8 cellular contexts compared by ENCODE assay signal in the genomic region with DNA sequence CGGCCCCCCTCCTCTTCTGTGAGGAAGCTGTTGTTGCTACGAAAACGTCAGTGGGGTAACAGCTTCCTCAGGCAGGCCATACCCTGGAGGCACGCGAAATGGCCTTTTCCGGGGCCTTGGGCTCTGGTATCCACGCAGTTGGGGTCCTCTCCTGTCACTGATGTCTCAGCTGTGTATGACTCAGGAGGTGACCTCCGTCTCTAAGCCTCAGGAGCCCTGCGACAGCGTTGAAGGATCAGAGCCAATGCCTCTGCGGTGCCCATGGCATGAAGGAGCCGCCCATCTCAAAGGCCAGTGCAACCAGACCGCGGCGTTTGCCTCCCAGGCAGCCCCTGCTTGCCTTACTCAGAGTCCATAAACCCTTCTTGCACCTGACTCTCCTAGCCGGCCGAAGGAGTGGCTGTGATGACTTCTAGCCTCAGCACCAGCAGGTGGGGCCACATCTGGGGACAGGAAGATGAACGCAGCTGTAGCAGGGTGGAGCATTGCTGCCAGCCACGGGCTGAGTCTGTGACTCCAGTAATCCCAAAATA. TPM values are rescaled to one million over a fixed set of nuclear protein-coding genes. Genes with fewer than 3 reads are reported as not detected.
DNase-seq lines count a peak whose midpoint lies in the region; ATAC-seq and TF ChIP-seq lines count a peak whose summit lies in the region.

No MANE protein-coding gene starts in this region.

- in situ Hi-C loops in astrocyte of the cerebellum (cut with HindIII; ENCODE audit: low sequenced_read_pairs): no loop called here

- H3K27me3 Mint-ChIP-seq in mesothelial cell of epicardium (ENCODE audit: low read depth): no peaks in the 10 kb centered on the region

- H3K36me3 Mint-ChIP-seq in mesothelial cell of epicardium: peaks cover 1% of the 10 kb centered on the region

- ATAC-seq in HG02623 (IDR thresholded peaks at IDR 0.05; ENCODE audit: unreplicated experiment): peak; percentile 5

- no peak for TF ChIP-seq CTCF in AG10803 (conservative IDR thresholded peaks at IDR 0.05; ENCODE audit: low read length)
- TF ChIP-seq CTCF in GM12864 (IDR thresholded peaks at IDR 0.05; ENCODE audit: low read depth, low read length, missing control alignments): no peak
- no peak for TF ChIP-seq CTCF in NB4 (IDR thresholded peaks at IDR 0.05; ENCODE audit: low read depth, low read length)
- no peak for TF ChIP-seq CTCF in astrocyte of the cerebellum (IDR thresholded peaks at IDR 0.05; ENCODE audit: low read depth, low read length, missing control alignments)
- no peak for TF ChIP-seq CTCF in mesothelial cell of epicardium (IDR thresholded peaks at IDR 0.05; ENCODE audit: unreplicated experiment)

- H3K4me1 Mint-ChIP-seq in mesothelial cell of epicardium: peaks cover 17% of the 10 kb centered on the region

- H3K9me3 Mint-ChIP-seq in mesothelial cell of epicardium: no peaks in the 10 kb centered on the region

- DNase-seq in AG10803 (ENCODE audit: low read depth) (no peak), GM12864 (ENCODE audit: low read depth) (no peak), NB4 (ENCODE audit: low read depth) (no peak), astrocyte of the cerebellum (ENCODE audit: low read depth) (no peak), mesothelial cell of epicardium (ENCODE audit: low spot score in 2 of 2, unreplicated experiment in 2 of 2) (no peak), NCI-H1048 (lab: John Stamatoyannopoulos, UW) (no peak), GOT3 (lab: John Stamatoyannopoulos, UW) (no peak)

- H3K4me3 Mint-ChIP-seq in mesothelial cell of epicardium: peak overlapping the region; percentile 79

- TF ChIP-seq POLR2A in NB4 (IDR thresholded peaks at IDR 0.05; ENCODE audit: extremely low read depth, insufficient read length): no peak

- no peak overlapping the region for H3K27ac Mint-ChIP-seq in mesothelial cell of epicardium

- peak overlapping the region; percentile 12 for H3K4me3 ChIP-seq in AG10803 (ENCODE audit: low read length)
- H3K4me3 ChIP-seq in GM12864 (ENCODE audit: low read depth, low read length): peak overlapping the region; percentile 49
- H3K4me3 ChIP-seq in NB4 (ENCODE audit: low read depth, low read length): peak overlapping the region; percentile 69
- peak overlapping the region; percentile 56 for H3K4me3 ChIP-seq in astrocyte of the cerebellum (ENCODE audit: low read depth, low read length)

RNA-seq across cellular contexts. Expression of gene MXD3, which starts 1.0 kb away (rescaled TPM):
- total RNA-seq in mesothelial cell of epicardium: 18.4 to 19.8 TPM (median 19.2 TPM) in 3 replicates

RNA-seq across cellular contexts. Expression of gene PRELID1, which starts 9.1 kb away (rescaled TPM):
- 80.5 to 89.8 TPM (median 81.2 TPM) in 3 replicates for total RNA-seq in mesothelial cell of epicardium

RNA-seq across cellular contexts. Expression of gene RAB24, which starts 9.2 kb away (rescaled TPM):
- 28.3 to 31.8 TPM (median 30.3 TPM) in 3 replicates for total RNA-seq in mesothelial cell of epicardium

RNA-seq across cellular contexts. Expression of gene LMAN2, which starts 38.8 kb away (rescaled TPM):
- 85.4 to 87.2 TPM (median 87.0 TPM) in 3 replicates for total RNA-seq in mesothelial cell of epicardium

RNA-seq across cellular contexts. Expression of gene RGS14, which starts 45.0 kb away (rescaled TPM):
- 13.5 to 16.1 TPM (median 14.1 TPM) in 3 replicates for total RNA-seq in mesothelial cell of epicardium

Comparison
In these comparisons a context has a peak if more than half of its experiments do, and no peak if none do; other contexts are left out.
1. H3K4me3 ChIP-seq: peak in every context shown above with its lines; median percentile 69 in NB4; 56 in astrocyte of the cerebellum; 49 in GM12864; 12 in AG10803.